In genomic region chr5:56075361-56075760, GRCh38 we compare ENCODE assay signal across 12 cellular contexts.
A peak's percentile ranks its signal among the peaks of the same experiment; 100 is the strongest.
DNase-seq lines count a peak whose midpoint lies in the region; ATAC-seq and TF ChIP-seq lines count a peak whose summit lies in the region.
"Had no signal": no experiment of that assay in that cellular context is flagged by ENCODE, and none has a peak within 500 bp of the region (broad histone marks: within the 10 kb centered on the region; RNA-seq: fewer than 3 reads in every experiment).

No MANE protein-coding gene starts in this region.

- no peaks in the 10 kb centered on the region for H4K20me1 ChIP-seq in GM23248 (ENCODE audit: insufficient read depth)

- H3K9me2 ChIP-seq in GM23248 (ENCODE audit: insufficient read depth), result no peaks in the 10 kb centered on the region

- intact Hi-C loops in stomach (cut with DNase I; ENCODE audit: low total_unique reads), result no loop called here

- in situ Hi-C loops in GM23248 (cut with MboI), result no loop called here

- H3K27ac ChIP-seq in GM23248 (no peak overlapping the region), stomach (peak overlapping the region in 4 of 5 donors; percentile 43 to 76 (median 50))
- H3K27ac ChIP-seq: neural progenitor cell, SJSA1 had no signal

- H3K4me3 ChIP-seq in GM23248, result no peak overlapping the region
- no peak overlapping the region for H3K4me3 ChIP-seq in choroid plexus epithelial cell (ENCODE audit: low read depth, low read length)
- no peak overlapping the region for H3K4me3 ChIP-seq in stomach
- H3K4me3 ChIP-seq: neural progenitor cell, SJSA1 had no signal

- no peak overlapping the region for H2AFZ ChIP-seq in GM23248
- H2AFZ ChIP-seq: neural progenitor cell had no signal

- H3K36me3 ChIP-seq in GM23248 (ENCODE audit: low read depth) (no peaks in the 10 kb centered on the region), stomach (no peaks in the 10 kb centered on the region)
- H3K36me3 ChIP-seq: neural progenitor cell, SJSA1 had no signal

- peaks cover 12% of the 10 kb centered on the region for H3K4me1 ChIP-seq in GM23248 (ENCODE audit: insufficient read depth)
- H3K4me1 ChIP-seq in stomach, result peaks cover 0 to 22% (median 14%) of the 10 kb centered on the region in 4 donors
- H3K4me1 ChIP-seq: neural progenitor cell had no signal

- H3K9me3 ChIP-seq in GM23248 (ENCODE audit: low read depth), result no peaks in the 10 kb centered on the region
- no peaks in the 10 kb centered on the region for H3K9me3 ChIP-seq in stomach
- H3K9me3 ChIP-seq: SJSA1 had no signal

- H3K79me2 ChIP-seq in GM23248 (ENCODE audit: insufficient read depth), result no peaks in the 10 kb centered on the region

- H3K27me3 ChIP-seq in GM23248 (replicated peaks; ENCODE audit: insufficient read depth) (no peaks in the 10 kb centered on the region), stomach (no peaks in the 10 kb centered on the region)
- H3K27me3 ChIP-seq: neural progenitor cell, SJSA1 had no signal

- 55 to 57% methylated on average over 2 of the region's 2 CpGs for WGBS in GM23248 (ENCODE audit: low coverage in 1 of 2, low lambda C conversion rate in 2 of 2, missing lambda C conversion rate in 2 of 2), 2 experiments
- WGBS in stomach, 5 donors, result 57 to 82% (median 72%) methylated on average over 2 of the region's 2 CpGs

- no peak for ATAC-seq in activated CD4-positive, CD25-positive, alpha-beta regulatory T cell treated with anti-CD3 and anti-CD28 coated beads, Interleukin-2, amount 50 U/mL, for 24 hours

- no peak for TF ChIP-seq CTCF in choroid plexus epithelial cell (conservative IDR thresholded peaks at IDR 0.05; ENCODE audit: low read depth, low read length)
- no peak for TF ChIP-seq CTCF in stomach (IDR thresholded peaks at IDR 0.05)

- no peaks in the 10 kb centered on the region for H3F3A ChIP-seq in GM23248 (ENCODE audit: insufficient read depth)

- no peak for TF ChIP-seq POLR2A in stomach (IDR thresholded peaks at IDR 0.05)

- DNase-seq in GM23248, result peak; percentile 37
- DNase-seq in choroid plexus epithelial cell (ENCODE audit: low read depth), result peak; percentile 74
- DNase-seq in left kidney (ENCODE audit: low read depth, low spot score), result peak; percentile 69
- no peak for DNase-seq in stomach
- DNase-seq in occipital lobe (lab: John Stamatoyannopoulos, UW), result no peak
- DNase-seq in activated CD4-positive, alpha-beta T cell treated with anti-CD3 and anti-CD28 coated beads, Interleukin-2, amount 50 U/mL, for 1 hour, result no peak
- no peak for DNase-seq in NCI-H2196 (lab: John Stamatoyannopoulos, UW; ENCODE audit: unreplicated experiment)
- DNase-seq: NCI-H1436, NCI-H526 treated with DMSO at 0.1 percent for 48 hours had no signal

- no peak overlapping the region for H3K4me2 ChIP-seq in GM23248 (ENCODE audit: unreplicated experiment)
- H3K4me2 ChIP-seq: neural progenitor cell had no signal

- TF ChIP-seq EP300 in stomach (IDR thresholded peaks at IDR 0.05), result no peak

- no peak overlapping the region for H3K9ac ChIP-seq in GM23248
- H3K9ac ChIP-seq: neural progenitor cell had no signal

Comparison
In these comparisons a context has a peak if more than half of its experiments do, and no peak if none do; other contexts are left out.
1. DNase-seq: peak in GM23248 (single experiment), choroid plexus epithelial cell (single experiment) and left kidney (single experiment); none in stomach (single experiment), occipital lobe (single experiment), activated CD4-positive, alpha-beta T cell treated with anti-CD3 and anti-CD28 coated beads, Interleukin-2, amount 50 U/mL, for 1 hour (single experiment) and NCI-H2196 (single experiment).